ENCODE assay signal across 1 cellular context in the genomic region with DNA sequence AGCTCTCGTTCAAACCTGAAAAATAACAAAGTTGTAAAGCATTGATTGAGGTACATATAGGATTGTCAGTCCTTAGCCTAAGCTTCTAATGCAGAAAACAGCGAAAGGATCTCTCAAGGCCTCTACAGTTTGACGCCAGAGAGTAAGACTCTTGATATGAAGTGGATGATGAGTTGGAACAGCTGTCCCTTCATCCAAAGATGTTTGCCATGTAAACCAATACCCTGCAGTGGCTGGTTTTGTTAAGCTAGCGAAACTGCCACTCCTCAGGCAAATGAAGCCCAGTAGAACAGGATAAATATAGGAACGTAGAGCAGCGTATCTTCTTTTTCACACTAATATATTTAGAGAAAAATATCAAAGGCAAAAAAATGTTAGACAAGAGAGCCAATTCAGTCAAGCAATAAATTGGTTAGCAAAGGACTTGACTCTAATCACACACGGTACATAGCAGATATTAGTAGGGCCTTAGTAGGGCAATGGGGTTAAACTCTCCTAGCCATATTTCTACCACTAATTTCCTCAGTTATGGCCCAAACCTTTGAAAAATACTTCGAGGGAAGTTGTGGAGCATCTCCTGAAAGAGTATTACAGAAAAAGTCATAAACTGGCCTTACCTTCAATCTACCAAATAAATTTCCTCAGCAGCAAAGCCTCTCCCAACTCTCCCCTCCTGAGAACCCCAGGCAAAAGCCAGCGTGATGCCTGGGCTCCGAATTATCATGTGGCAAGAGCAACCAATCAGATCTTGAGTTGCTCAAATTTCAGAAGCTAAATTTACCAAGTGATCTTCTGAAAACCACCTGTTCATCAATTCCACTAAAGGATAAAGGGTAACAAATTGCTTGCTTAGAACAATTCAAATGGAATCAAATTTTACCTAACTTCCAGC.
TF ChIP-seq lines count a peak whose summit lies in the region.

A gene with protein sequence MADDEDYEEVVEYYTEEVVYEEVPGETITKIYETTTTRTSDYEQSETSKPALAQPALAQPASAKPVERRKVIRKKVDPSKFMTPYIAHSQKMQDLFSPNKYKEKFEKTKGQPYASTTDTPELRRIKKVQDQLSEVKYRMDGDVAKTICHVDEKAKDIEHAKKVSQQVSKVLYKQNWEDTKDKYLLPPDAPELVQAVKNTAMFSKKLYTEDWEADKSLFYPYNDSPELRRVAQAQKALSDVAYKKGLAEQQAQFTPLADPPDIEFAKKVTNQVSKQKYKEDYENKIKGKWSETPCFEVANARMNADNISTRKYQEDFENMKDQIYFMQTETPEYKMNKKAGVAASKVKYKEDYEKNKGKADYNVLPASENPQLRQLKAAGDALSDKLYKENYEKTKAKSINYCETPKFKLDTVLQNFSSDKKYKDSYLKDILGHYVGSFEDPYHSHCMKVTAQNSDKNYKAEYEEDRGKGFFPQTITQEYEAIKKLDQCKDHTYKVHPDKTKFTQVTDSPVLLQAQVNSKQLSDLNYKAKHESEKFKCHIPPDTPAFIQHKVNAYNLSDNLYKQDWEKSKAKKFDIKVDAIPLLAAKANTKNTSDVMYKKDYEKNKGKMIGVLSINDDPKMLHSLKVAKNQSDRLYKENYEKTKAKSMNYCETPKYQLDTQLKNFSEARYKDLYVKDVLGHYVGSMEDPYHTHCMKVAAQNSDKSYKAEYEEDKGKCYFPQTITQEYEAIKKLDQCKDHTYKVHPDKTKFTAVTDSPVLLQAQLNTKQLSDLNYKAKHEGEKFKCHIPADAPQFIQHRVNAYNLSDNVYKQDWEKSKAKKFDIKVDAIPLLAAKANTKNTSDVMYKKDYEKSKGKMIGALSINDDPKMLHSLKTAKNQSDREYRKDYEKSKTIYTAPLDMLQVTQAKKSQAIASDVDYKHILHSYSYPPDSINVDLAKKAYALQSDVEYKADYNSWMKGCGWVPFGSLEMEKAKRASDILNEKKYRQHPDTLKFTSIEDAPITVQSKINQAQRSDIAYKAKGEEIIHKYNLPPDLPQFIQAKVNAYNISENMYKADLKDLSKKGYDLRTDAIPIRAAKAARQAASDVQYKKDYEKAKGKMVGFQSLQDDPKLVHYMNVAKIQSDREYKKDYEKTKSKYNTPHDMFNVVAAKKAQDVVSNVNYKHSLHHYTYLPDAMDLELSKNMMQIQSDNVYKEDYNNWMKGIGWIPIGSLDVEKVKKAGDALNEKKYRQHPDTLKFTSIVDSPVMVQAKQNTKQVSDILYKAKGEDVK (N-terminal part only) (minus strand): TSS at position 696 of the 892 bp plus-strand sequence. CDS start 1,320 bp downstream, outside the sequence.

TF ChIP-seq in GM23338, 12 proteins besides CTCF, POLR2A, EP300 and RAD21:
- TF ChIP-seq, protein P1, sequence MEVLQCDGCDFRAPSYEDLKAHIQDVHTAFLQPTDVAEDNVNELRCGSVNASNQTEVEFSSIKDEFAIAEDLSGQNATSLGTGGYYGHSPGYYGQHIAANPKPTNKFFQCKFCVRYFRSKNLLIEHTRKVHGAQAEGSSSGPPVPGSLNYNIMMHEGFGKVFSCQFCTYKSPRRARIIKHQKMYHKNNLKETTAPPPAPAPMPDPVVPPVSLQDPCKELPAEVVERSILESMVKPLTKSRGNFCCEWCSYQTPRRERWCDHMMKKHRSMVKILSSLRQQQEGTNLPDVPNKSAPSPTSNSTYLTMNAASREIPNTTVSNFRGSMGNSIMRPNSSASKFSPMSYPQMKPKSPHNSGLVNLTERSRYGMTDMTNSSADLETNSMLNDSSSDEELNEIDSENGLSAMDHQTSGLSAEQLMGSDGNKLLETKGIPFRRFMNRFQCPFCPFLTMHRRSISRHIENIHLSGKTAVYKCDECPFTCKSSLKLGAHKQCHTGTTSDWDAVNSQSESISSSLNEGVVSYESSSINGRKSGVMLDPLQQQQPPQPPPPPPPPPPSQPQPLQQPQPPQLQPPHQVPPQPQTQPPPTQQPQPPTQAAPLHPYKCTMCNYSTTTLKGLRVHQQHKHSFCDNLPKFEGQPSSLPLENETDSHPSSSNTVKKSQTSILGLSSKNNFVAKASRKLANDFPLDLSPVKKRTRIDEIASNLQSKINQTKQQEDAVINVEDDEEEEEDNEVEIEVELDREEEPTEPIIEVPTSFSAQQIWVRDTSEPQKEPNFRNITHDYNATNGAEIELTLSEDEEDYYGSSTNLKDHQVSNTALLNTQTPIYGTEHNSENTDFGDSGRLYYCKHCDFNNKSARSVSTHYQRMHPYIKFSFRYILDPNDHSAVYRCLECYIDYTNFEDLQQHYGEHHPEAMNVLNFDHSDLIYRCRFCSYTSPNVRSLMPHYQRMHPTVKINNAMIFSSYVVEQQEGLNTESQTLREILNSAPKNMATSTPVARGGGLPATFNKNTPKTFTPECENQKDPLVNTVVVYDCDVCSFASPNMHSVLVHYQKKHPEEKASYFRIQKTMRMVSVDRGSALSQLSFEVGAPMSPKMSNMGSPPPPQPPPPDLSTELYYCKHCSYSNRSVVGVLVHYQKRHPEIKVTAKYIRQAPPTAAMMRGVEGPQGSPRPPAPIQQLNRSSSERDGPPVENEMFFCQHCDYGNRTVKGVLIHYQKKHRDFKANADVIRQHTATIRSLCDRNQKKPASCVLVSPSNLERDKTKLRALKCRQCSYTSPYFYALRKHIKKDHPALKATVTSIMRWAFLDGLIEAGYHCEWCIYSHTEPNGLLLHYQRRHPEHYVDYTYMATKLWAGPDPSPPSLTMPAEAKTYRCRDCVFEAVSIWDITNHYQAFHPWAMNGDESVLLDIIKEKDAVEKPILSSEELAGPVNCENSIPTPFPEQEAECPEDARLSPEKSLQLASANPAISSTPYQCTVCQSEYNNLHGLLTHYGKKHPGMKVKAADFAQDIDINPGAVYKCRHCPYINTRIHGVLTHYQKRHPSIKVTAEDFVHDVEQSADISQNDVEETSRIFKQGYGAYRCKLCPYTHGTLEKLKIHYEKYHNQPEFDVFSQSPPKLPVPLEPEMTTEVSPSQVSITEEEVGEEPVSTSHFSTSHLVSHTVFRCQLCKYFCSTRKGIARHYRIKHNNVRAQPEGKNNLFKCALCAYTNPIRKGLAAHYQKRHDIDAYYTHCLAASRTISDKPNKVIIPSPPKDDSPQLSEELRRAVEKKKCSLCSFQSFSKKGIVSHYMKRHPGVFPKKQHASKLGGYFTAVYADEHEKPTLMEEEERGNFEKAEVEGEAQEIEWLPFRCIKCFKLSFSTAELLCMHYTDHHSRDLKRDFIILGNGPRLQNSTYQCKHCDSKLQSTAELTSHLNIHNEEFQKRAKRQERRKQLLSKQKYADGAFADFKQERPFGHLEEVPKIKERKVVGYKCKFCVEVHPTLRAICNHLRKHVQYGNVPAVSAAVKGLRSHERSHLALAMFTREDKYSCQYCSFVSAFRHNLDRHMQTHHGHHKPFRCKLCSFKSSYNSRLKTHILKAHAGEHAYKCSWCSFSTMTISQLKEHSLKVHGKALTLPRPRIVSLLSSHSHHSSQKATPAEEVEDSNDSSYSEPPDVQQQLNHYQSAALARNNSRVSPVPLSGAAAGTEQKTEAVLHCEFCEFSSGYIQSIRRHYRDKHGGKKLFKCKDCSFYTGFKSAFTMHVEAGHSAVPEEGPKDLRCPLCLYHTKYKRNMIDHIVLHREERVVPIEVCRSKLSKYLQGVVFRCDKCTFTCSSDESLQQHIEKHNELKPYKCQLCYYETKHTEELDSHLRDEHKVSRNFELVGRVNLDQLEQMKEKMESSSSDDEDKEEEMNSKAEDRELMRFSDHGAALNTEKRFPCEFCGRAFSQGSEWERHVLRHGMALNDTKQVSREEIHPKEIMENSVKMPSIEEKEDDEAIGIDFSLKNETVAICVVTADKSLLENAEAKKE (CRISPR knock-in tag; IDR thresholded peaks at IDR 0.05): no peak
- TF ChIP-seq EZH2 (IDR thresholded peaks at IDR 0.05; ENCODE audit: low read depth, unreplicated experiment) (no peak), STAT1 (IDR thresholded peaks at IDR 0.05; ENCODE audit: unreplicated experiment) (no peak), NANOG (IDR thresholded peaks at IDR 0.05; ENCODE audit: borderline replicate concordance) (no peak), EZH2phosphoT487 (IDR thresholded peaks at IDR 0.05; ENCODE audit: unreplicated experiment) (no peak), ZNF331 (CRISPR knock-in tag; IDR thresholded peaks at IDR 0.05; ENCODE audit: low read depth) (no peak), POLR2AphosphoS5 (IDR thresholded peaks at IDR 0.05; ENCODE audit: low read depth) (no peak), JUNB (IDR thresholded peaks at IDR 0.05; ENCODE audit: unreplicated experiment) (no peak), ZNF114 (CRISPR knock-in tag; IDR thresholded peaks at IDR 0.05) (no peak), CREB1 (CRISPR knock-in tag; IDR thresholded peaks at IDR 0.05; ENCODE audit: low read depth) (no peak)
- TF ChIP-seq, protein P2, sequence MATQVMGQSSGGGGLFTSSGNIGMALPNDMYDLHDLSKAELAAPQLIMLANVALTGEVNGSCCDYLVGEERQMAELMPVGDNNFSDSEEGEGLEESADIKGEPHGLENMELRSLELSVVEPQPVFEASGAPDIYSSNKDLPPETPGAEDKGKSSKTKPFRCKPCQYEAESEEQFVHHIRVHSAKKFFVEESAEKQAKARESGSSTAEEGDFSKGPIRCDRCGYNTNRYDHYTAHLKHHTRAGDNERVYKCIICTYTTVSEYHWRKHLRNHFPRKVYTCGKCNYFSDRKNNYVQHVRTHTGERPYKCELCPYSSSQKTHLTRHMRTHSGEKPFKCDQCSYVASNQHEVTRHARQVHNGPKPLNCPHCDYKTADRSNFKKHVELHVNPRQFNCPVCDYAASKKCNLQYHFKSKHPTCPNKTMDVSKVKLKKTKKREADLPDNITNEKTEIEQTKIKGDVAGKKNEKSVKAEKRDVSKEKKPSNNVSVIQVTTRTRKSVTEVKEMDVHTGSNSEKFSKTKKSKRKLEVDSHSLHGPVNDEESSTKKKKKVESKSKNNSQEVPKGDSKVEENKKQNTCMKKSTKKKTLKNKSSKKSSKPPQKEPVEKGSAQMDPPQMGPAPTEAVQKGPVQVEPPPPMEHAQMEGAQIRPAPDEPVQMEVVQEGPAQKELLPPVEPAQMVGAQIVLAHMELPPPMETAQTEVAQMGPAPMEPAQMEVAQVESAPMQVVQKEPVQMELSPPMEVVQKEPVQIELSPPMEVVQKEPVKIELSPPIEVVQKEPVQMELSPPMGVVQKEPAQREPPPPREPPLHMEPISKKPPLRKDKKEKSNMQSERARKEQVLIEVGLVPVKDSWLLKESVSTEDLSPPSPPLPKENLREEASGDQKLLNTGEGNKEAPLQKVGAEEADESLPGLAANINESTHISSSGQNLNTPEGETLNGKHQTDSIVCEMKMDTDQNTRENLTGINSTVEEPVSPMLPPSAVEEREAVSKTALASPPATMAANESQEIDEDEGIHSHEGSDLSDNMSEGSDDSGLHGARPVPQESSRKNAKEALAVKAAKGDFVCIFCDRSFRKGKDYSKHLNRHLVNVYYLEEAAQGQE (IDR thresholded peaks at IDR 0.05; ENCODE audit: unreplicated experiment): no peak
